16 cellular contexts compared by ENCODE assay signal in genomic region chr10:8417631-8418030, GRCh38.
A peak's percentile ranks its signal among the peaks of the same experiment; 100 is the strongest.
DNase-seq lines count a peak whose midpoint lies in the region; ATAC-seq lines count a peak whose summit lies in the region.
"Had no signal": no experiment of that assay in that cellular context is flagged by ENCODE, and none has a peak within 500 bp of the region (broad histone marks: within the 10 kb centered on the region; RNA-seq: fewer than 3 reads in every experiment).

No MANE protein-coding gene starts in this region.

- no peaks in the 10 kb centered on the region for H3K9me3 ChIP-seq in CD4-positive, CD25-positive, alpha-beta regulatory T cell (ENCODE audit: control insufficient read depth in 2 of 2, low read length in 2 of 2)
- H3K9me3 ChIP-seq in CD8-positive, alpha-beta memory T cell (ENCODE audit: low read length) = no peaks in the 10 kb centered on the region

- no peak for ATAC-seq in CD4-positive, CD25-positive, alpha-beta regulatory T cell (ENCODE audit: low read depth in 2 of 2)
- ATAC-seq in GM19023 (IDR thresholded peaks at IDR 0.05; ENCODE audit: unreplicated experiment) = no peak
- no peak for ATAC-seq in GM18858 (IDR thresholded peaks at IDR 0.05; ENCODE audit: unreplicated experiment)

- H3K4me3 Mint-ChIP-seq in CD4-positive, CD25-positive, alpha-beta regulatory T cell = no peak overlapping the region
- peak overlapping the region in 1 of 7 donors; percentile 6 for H3K4me3 Mint-ChIP-seq in CD8-positive, alpha-beta memory T cell
- no peak overlapping the region for H3K4me3 Mint-ChIP-seq in activated T-helper 1 cell treated with anti-CD3 and anti-CD28 coated beads, Interleukin-12 subunit alpha, Interleukin-12 subunit beta, Interleukin-2, Interleukin-4 antibody, amounts not matched to agents 30 ng/mL and 10 ng/mL and 1 ng/mL, durations not matched to agents 14 hours and 24 hours and 36 hours
- H3K4me3 Mint-ChIP-seq in immature natural killer cell = peak overlapping the region in 2 of 5 donors; percentile 48 to 56
- H3K4me3 Mint-ChIP-seq: CD4-positive, alpha-beta T cell; HFFc6 had no signal

- peak overlapping the region in 1 of 3 donors; percentile 74 for H3K27ac Mint-ChIP-seq in CD4-positive, CD25-positive, alpha-beta regulatory T cell
- H3K27ac Mint-ChIP-seq in CD8-positive, alpha-beta memory T cell = peak overlapping the region; percentile 89 to 100 (median 100)
- peak overlapping the region; percentile 27 for H3K27ac Mint-ChIP-seq in activated T-helper 1 cell treated with anti-CD3 and anti-CD28 coated beads, Interleukin-12 subunit alpha, Interleukin-12 subunit beta, Interleukin-2, Interleukin-4 antibody, amounts not matched to agents 30 ng/mL and 10 ng/mL and 1 ng/mL, durations not matched to agents 14 hours and 24 hours and 36 hours
- H3K27ac Mint-ChIP-seq in immature natural killer cell = peak overlapping the region in 5 of 6 donors; percentile 91 to 99 (median 99)
- H3K27ac Mint-ChIP-seq: HFFc6 had no signal

- peak overlapping the region; percentile 81 for H3K27ac ChIP-seq in CD4-positive, CD25-positive, alpha-beta regulatory T cell (ENCODE audit: insufficient read depth, low read length, poor library complexity, severe bottlenecking)
- H3K27ac ChIP-seq in CD8-positive, alpha-beta memory T cell (ENCODE audit: low read depth, low read length) = no peak overlapping the region
- H3K27ac ChIP-seq: KMS-11 had no signal

- no peaks in the 10 kb centered on the region for H3K36me3 ChIP-seq in CD4-positive, CD25-positive, alpha-beta regulatory T cell (ENCODE audit: control insufficient read depth, insufficient read depth, low read length)
- no peaks in the 10 kb centered on the region for H3K36me3 ChIP-seq in CD8-positive, alpha-beta memory T cell (ENCODE audit: insufficient read depth, low read length)

- intact Hi-C loops in activated T-helper 1 cell treated with anti-CD3 and anti-CD28 coated beads, Interleukin-12 subunit alpha, Interleukin-12 subunit beta, Interleukin-2, Interleukin-4 antibody, amounts not matched to agents 30 ng/mL and 10 ng/mL and 1 ng/mL, durations not matched to agents 14 hours and 24 hours and 36 hours (cut with micrococcal nuclease) = no loop called here

- H3K4me1 ChIP-seq in CD4-positive, CD25-positive, alpha-beta regulatory T cell (ENCODE audit: control insufficient read depth, insufficient read depth, low read length, poor library complexity, severe bottlenecking) = peaks cover 19% of the 10 kb centered on the region
- H3K4me1 ChIP-seq in CD8-positive, alpha-beta memory T cell (ENCODE audit: insufficient read depth, low read length) = peaks cover 24% of the 10 kb centered on the region

- DNase-seq in CD4-positive, CD25-positive, alpha-beta regulatory T cell = no peak
- no peak for DNase-seq in CD8-positive, alpha-beta memory T cell
- DNase-seq in activated T-helper 1 cell treated with anti-CD3 and anti-CD28 coated beads, Interleukin-12 subunit alpha, Interleukin-12 subunit beta, Interleukin-2, Interleukin-4 antibody, amounts not matched to agents 30 ng/mL and 10 ng/mL and 1 ng/mL, durations not matched to agents 14 hours and 24 hours and 36 hours (ENCODE audit: low spot score) = no peak
- DNase-seq in immature natural killer cell (no peak), cortex of kidney (lab: John Stamatoyannopoulos, UW) (no peak)
- DNase-seq: ACHN; CD4-positive, alpha-beta T cell; DMS 273 treated with DMSO at 0.1 percent for 48 hours; HFFc6; NCI-H187 treated with DMSO at 0.1 percent for 48 hours; NCI-H2171; NCI-H446 treated with DMSO at 0.1 percent for 48 hours; NCI-H748 treated with DMSO at 0.1 percent for 48 hours had no signal

- CTCF ChIA-PET in CD8-positive, alpha-beta memory T cell (lab: Charles Lee) = interaction anchor here (1.5 kb wide), 1 partner anchor 27 kb away, joined by 3 read pairs; no protein-coding TSS in a partner anchor

- POLR2A ChIA-PET in CD8-positive, alpha-beta memory T cell (lab: Charles Lee) = interaction anchor here (1.9 kb wide), 1 partner anchor 15 kb away, joined by 7 read pairs; no protein-coding TSS in a partner anchor

- no peaks in the 10 kb centered on the region for H3K36me3 Mint-ChIP-seq in CD4-positive, CD25-positive, alpha-beta regulatory T cell
- H3K36me3 Mint-ChIP-seq in CD8-positive, alpha-beta memory T cell = no peaks in the 10 kb centered on the region
- no peaks in the 10 kb centered on the region for H3K36me3 Mint-ChIP-seq in activated T-helper 1 cell treated with anti-CD3 and anti-CD28 coated beads, Interleukin-12 subunit alpha, Interleukin-12 subunit beta, Interleukin-2, Interleukin-4 antibody, amounts not matched to agents 30 ng/mL and 10 ng/mL and 1 ng/mL, durations not matched to agents 14 hours and 24 hours and 36 hours (ENCODE audit: low read depth)
- peaks cover 0 to 7% (median 0%) of the 10 kb centered on the region in 3 donors for H3K36me3 Mint-ChIP-seq in immature natural killer cell

- no peaks in the 10 kb centered on the region for H3K27me3 ChIP-seq in CD4-positive, CD25-positive, alpha-beta regulatory T cell (ENCODE audit: control insufficient read depth, insufficient read depth, low read length)
- no peaks in the 10 kb centered on the region for H3K27me3 ChIP-seq in CD8-positive, alpha-beta memory T cell (ENCODE audit: insufficient read depth, low read length, poor library complexity, severe bottlenecking)

- H3K9me3 Mint-ChIP-seq in CD4-positive, CD25-positive, alpha-beta regulatory T cell = peaks cover 0 to 1% (median 0%) of the 10 kb centered on the region in 7 donors
- H3K9me3 Mint-ChIP-seq in CD8-positive, alpha-beta memory T cell = no peaks in the 10 kb centered on the region
- H3K9me3 Mint-ChIP-seq in activated T-helper 1 cell treated with anti-CD3 and anti-CD28 coated beads, Interleukin-12 subunit alpha, Interleukin-12 subunit beta, Interleukin-2, Interleukin-4 antibody, amounts not matched to agents 30 ng/mL and 10 ng/mL and 1 ng/mL, durations not matched to agents 14 hours and 24 hours and 36 hours = no peaks in the 10 kb centered on the region
- H3K9me3 Mint-ChIP-seq in immature natural killer cell = peaks cover 0 to 3% (median 0%) of the 10 kb centered on the region in 6 donors
- H3K9me3 Mint-ChIP-seq: CD4-positive, alpha-beta T cell had no signal

- H3K27me3 Mint-ChIP-seq in CD4-positive, CD25-positive, alpha-beta regulatory T cell = peaks cover 10% of the 10 kb centered on the region
- H3K27me3 Mint-ChIP-seq in CD8-positive, alpha-beta memory T cell = peaks cover 0 to 4% of the 10 kb centered on the region in 2 donors
- peaks cover 6% of the 10 kb centered on the region for H3K27me3 Mint-ChIP-seq in activated T-helper 1 cell treated with anti-CD3 and anti-CD28 coated beads, Interleukin-12 subunit alpha, Interleukin-12 subunit beta, Interleukin-2, Interleukin-4 antibody, amounts not matched to agents 30 ng/mL and 10 ng/mL and 1 ng/mL, durations not matched to agents 14 hours and 24 hours and 36 hours (ENCODE audit: insufficient read depth)
- peaks cover 0 to 12% (median 3%) of the 10 kb centered on the region in 3 donors for H3K27me3 Mint-ChIP-seq in immature natural killer cell (ENCODE audit: low read depth in 3 of 3)
- H3K27me3 Mint-ChIP-seq: CD4-positive, alpha-beta T cell had no signal

- peaks cover 0 to 27% (median 21%) of the 10 kb centered on the region in 4 donors for H3K4me1 Mint-ChIP-seq in CD4-positive, CD25-positive, alpha-beta regulatory T cell
- peaks cover 34 to 42% (median 42%) of the 10 kb centered on the region in 3 donors for H3K4me1 Mint-ChIP-seq in CD8-positive, alpha-beta memory T cell
- peaks cover 36% of the 10 kb centered on the region for H3K4me1 Mint-ChIP-seq in activated T-helper 1 cell treated with anti-CD3 and anti-CD28 coated beads, Interleukin-12 subunit alpha, Interleukin-12 subunit beta, Interleukin-2, Interleukin-4 antibody, amounts not matched to agents 30 ng/mL and 10 ng/mL and 1 ng/mL, durations not matched to agents 14 hours and 24 hours and 36 hours (ENCODE audit: low read depth)
- H3K4me1 Mint-ChIP-seq in immature natural killer cell = peaks cover 34 to 38% of the 10 kb centered on the region in 2 donors

- no peak overlapping the region for H3K4me3 ChIP-seq in CD4-positive, CD25-positive, alpha-beta regulatory T cell (ENCODE audit: low read depth, low read length)
- no peak overlapping the region for H3K4me3 ChIP-seq in CD8-positive, alpha-beta memory T cell (ENCODE audit: low read length)
